ENCODE assay signal across 14 cellular contexts in the genomic region with DNA sequence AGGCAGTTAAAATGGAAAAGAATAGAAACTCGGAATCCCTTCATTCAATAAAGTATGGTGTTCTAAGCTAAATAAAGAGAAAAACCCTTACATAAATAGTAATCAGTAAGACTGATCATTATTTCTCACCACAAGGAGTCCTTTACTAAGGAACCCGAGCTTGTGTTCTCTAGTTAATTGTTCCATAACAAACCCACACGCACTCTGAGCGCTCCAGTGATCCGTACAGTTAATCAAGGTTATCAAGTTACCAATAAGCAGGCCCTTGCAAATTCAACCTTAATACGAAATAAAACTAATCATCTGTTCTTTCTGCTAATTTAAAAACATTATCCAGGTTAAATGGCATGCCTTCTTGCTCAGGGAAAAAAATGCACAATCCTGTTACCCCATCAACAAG.
"Had no signal": no experiment of that assay in that cellular context is flagged by ENCODE, and none has a peak within 500 bp of the region (broad histone marks: within the 10 kb centered on the region; RNA-seq: fewer than 3 reads in every experiment).

No MANE protein-coding gene starts in this region.

- H3K9me3 ChIP-seq: psoas muscle, spleen, thoracic aorta, upper lobe of right lung had no signal

- H3K4me1 ChIP-seq: psoas muscle, spleen, upper lobe of right lung had no signal

- H3K27me3 ChIP-seq: spleen, upper lobe of right lung had no signal

- H3K36me3 ChIP-seq: thoracic aorta, upper lobe of right lung had no signal

- H3K4me3 ChIP-seq: lung, psoas muscle, spleen, thoracic aorta, upper lobe of right lung had no signal

- FAIRE-seq: astrocyte, bronchial epithelial cell had no signal

- DNase-seq: activated CD4-positive, CD25-positive, alpha-beta regulatory T cell treated with anti-CD3 and anti-CD28 coated beads, Interleukin-2, amount 50 U/mL, for 72 hours; activated naive CD4-positive, alpha-beta T cell treated with anti-CD3 and anti-CD28 coated beads for 36 hours; activated naive CD8-positive, alpha-beta T cell treated with anti-CD3 and anti-CD28 coated beads, Interleukin-2, amount 50 U/mL, for 24 hours; effector memory CD4-positive, alpha-beta T cell; foreskin melanocyte; immature natural killer cell; left colon; psoas muscle; spleen; upper lobe of right lung had no signal

- H3K27ac ChIP-seq: psoas muscle, spleen, thoracic aorta, upper lobe of right lung had no signal
